ENCODE assay signal across 17 cellular contexts in genomic region chr1:19552291-19553010, GRCh38.
A peak's percentile ranks its signal among the peaks of the same experiment; 100 is the strongest.
DNase-seq lines count a peak whose midpoint lies in the region; ATAC-seq, FAIRE-seq and TF ChIP-seq lines count a peak whose summit lies in the region.
"Had no signal": no experiment of that assay in that cellular context is flagged by ENCODE, and none has a peak within 500 bp of the region (broad histone marks: within the 10 kb centered on the region; RNA-seq: fewer than 3 reads in every experiment).

No MANE protein-coding gene starts in this region.

- H3K4me3 ChIP-seq in IMR-90 (ENCODE audit: insufficient read depth, low read depth, low read length) (no peak overlapping the region), bronchial epithelial cell (ENCODE audit: low read depth, low read length) (no peak overlapping the region)

- CTCF ChIA-PET in GM10248 (lab: Yijun Ruan, JAX), result no interaction called here
- CTCF ChIA-PET in IMR-90 (lab: Yijun Ruan, JAX), result no interaction called here

- peaks cover 9% of the 10 kb centered on the region for H3K9me3 ChIP-seq in IMR-90 (ENCODE audit: control insufficient read depth, insufficient read depth, low read length)

- H3K36me3 ChIP-seq in IMR-90 (ENCODE audit: control insufficient read depth, insufficient read depth, low read length) (no peaks in the 10 kb centered on the region), bronchial epithelial cell (ENCODE audit: control insufficient read depth, insufficient read depth, low read length) (no peaks in the 10 kb centered on the region)

- H3K27ac ChIP-seq in IMR-90 (ENCODE audit: insufficient read depth, low read length), result no peak overlapping the region
- H3K27ac ChIP-seq: HL-60 had no signal

- H2AK9ac ChIP-seq in IMR-90 (replicated peaks; ENCODE audit: low read depth, low read length, poor library complexity), result no peak overlapping the region

- no peak overlapping the region; the same call in 1 of the 2 replicates for H3K14ac ChIP-seq in IMR-90 (replicated peaks; ENCODE audit: low read depth, low read length)

- no peak overlapping the region for H3K18ac ChIP-seq in IMR-90 (ENCODE audit: low read depth, low read length)

- no peak overlapping the region for H3K56ac ChIP-seq in IMR-90 (ENCODE audit: extremely low read depth, insufficient read depth, low read length)

- H2AK5ac ChIP-seq in IMR-90 (ENCODE audit: low read depth, low read length), result no peak overlapping the region

- H3K79me1 ChIP-seq in IMR-90 (ENCODE audit: low read depth in 1 of 2, low read length in 2 of 2), result no peaks in the 10 kb centered on the region

- H3K9me3 Mint-ChIP-seq in naive thymus-derived CD8-positive, alpha-beta T cell, result peaks cover 0 to 30% (median 9%) of the 10 kb centered on the region in 9 donors

- H3K9me1 ChIP-seq in IMR-90 (ENCODE audit: insufficient read depth, low read length), result 0 out of 2 replicates have a peak, but pooled peaks cover under 1% of the 10 kb centered on the region

- H3K27ac Mint-ChIP-seq in naive thymus-derived CD8-positive, alpha-beta T cell, result peak overlapping the region in 1 of 10 donors; percentile 43
- H3K27ac Mint-ChIP-seq: B cell; CD4-positive, alpha-beta T cell had no signal

- H3K27me3 Mint-ChIP-seq in naive thymus-derived CD8-positive, alpha-beta T cell, result peaks cover 2 to 11% (median 4%) of the 10 kb centered on the region in 5 donors

- H3K4ac ChIP-seq in IMR-90 (ENCODE audit: low read depth, low read length), result no peak overlapping the region

- no peak overlapping the region for H2BK120ac ChIP-seq in IMR-90 (ENCODE audit: low read depth, low read length)

- peak; percentile 88 for FAIRE-seq in bronchial epithelial cell (lab: Jason Lieb, UNC)
- FAIRE-seq: A204.1, GM12891, H1 had no signal

- no peak for TF ChIP-seq RAD21 in IMR-90 (IDR thresholded peaks at IDR 0.05; ENCODE audit: low read length)

- no peak overlapping the region for H3K4me2 ChIP-seq in IMR-90 (ENCODE audit: low read depth, low read length)

- peak; percentile 5 for DNase-seq in GM10248 (ENCODE audit: extremely low spot score)
- DNase-seq in IMR-90, result no peak
- no peak for DNase-seq in bronchial epithelial cell (ENCODE audit: low read depth)
- DNase-seq in renal cortical epithelial cell (ENCODE audit: low read depth), result peak; percentile 14
- no peak for DNase-seq in pons (ENCODE audit: low spot score)
- no peak for DNase-seq in naive thymus-derived CD8-positive, alpha-beta T cell
- DNase-seq in NCI-H1105 treated with DMSO at 0.1 percent for 48 hours (lab: John Stamatoyannopoulos, UW), result no peak
- DNase-seq: C1 segment of cervical spinal cord; Calu3; CD4-positive, alpha-beta T cell; DMS 273 treated with DMSO at 0.1 percent for 48 hours; HCEC 1CT had no signal

- H3K4me3 Mint-ChIP-seq in naive thymus-derived CD8-positive, alpha-beta T cell, result no peak overlapping the region
- H3K4me3 Mint-ChIP-seq: B cell; CD4-positive, alpha-beta T cell had no signal

- in situ Hi-C loops in IMR-90 (cut with MboI; ENCODE audit: low sequenced_read_pairs), result no loop called here

- no peak overlapping the region for H3K23ac ChIP-seq in IMR-90 (ENCODE audit: low read depth, low read length)

- H3K9ac ChIP-seq in IMR-90 (ENCODE audit: low read depth, low read length), result no peak overlapping the region

- no peak overlapping the region for H4K91ac ChIP-seq in IMR-90 (ENCODE audit: insufficient read depth, low read depth, low read length)

- H4K20me1 ChIP-seq in IMR-90 (ENCODE audit: insufficient read depth, low read length), result no peaks in the 10 kb centered on the region

- ATAC-seq in IMR-90 (ENCODE audit: low read depth), result no peak
- ATAC-seq in naive thymus-derived CD8-positive, alpha-beta T cell, result no peak

- peaks cover 2 to 16% (median 12%) of the 10 kb centered on the region in 3 donors for H3K36me3 Mint-ChIP-seq in naive thymus-derived CD8-positive, alpha-beta T cell

- H4K8ac ChIP-seq in IMR-90 (ENCODE audit: low read depth in 2 of 2, low read length in 2 of 2), result no peak overlapping the region

- peaks cover 0 to 7% (median 4%) of the 10 kb centered on the region in 4 donors for H3K4me1 Mint-ChIP-seq in naive thymus-derived CD8-positive, alpha-beta T cell
- H3K4me1 Mint-ChIP-seq: B cell had no signal

- H2AFZ ChIP-seq in IMR-90 (replicated peaks; ENCODE audit: low read length, poor library complexity), result peak overlapping the region; percentile 43

- POLR2A ChIA-PET in GM10248 (lab: Yijun Ruan, JAX), result no interaction called here
- POLR2A ChIA-PET in IMR-90 (lab: Charles Lee; ENCODE audit: unreplicated experiment), result no interaction called here
- POLR2A ChIA-PET in naive thymus-derived CD8-positive, alpha-beta T cell (lab: Charles Lee), result no interaction called here

- TF ChIP-seq POLR2A in IMR-90 (IDR thresholded peaks at IDR 0.05; ENCODE audit: low read depth, low read length), result no peak

- H2BK20ac ChIP-seq in IMR-90 (ENCODE audit: low read depth, low read length), result no peak overlapping the region

- no peaks in the 10 kb centered on the region for H3K27me3 ChIP-seq in IMR-90 (ENCODE audit: control insufficient read depth, insufficient read depth, low read length)
- H3K27me3 ChIP-seq in bronchial epithelial cell (ENCODE audit: control insufficient read depth, insufficient read depth, low read length), result no peaks in the 10 kb centered on the region

- 66% methylated on average over 5 of the region's 7 CpGs; no CpG with 5 or more reads in 1 of the 2 experiments for WGBS in IMR-90 (ENCODE audit: extremely low coverage in 2 of 2, insufficient read length in 1 of 2), 2 experiments

- TF ChIP-seq CTCF in GM10248 (IDR thresholded peaks at IDR 0.05; ENCODE audit: control extremely low read depth, extremely low read depth, low read depth, missing control alignments) (no peak), IMR-90 (conservative IDR thresholded peaks at IDR 0.05; ENCODE audit: low read depth, low read length) (no peak), bronchial epithelial cell (IDR thresholded peaks at IDR 0.05; ENCODE audit: insufficient read depth, low read length, severe bottlenecking) (no peak)

- no peak overlapping the region for H2BK5ac ChIP-seq in IMR-90 (ENCODE audit: low read depth, low read length, poor library complexity, severe bottlenecking)

- BruUV-seq in IMR-90 (replicated peaks; lab: Mats Ljungman, UMichigan), result no TSS peak

- H4K5ac ChIP-seq in IMR-90 (ENCODE audit: low read depth, low read length), result no peak overlapping the region

- no peaks in the 10 kb centered on the region for H3K4me1 ChIP-seq in IMR-90 (ENCODE audit: control insufficient read depth, insufficient read depth, low read length)

- dilution Hi-C loops in IMR-90 (cut with HindIII; ENCODE audit: low sequenced_read_pairs, unreplicated experiment), result no loop called here

- H2BK15ac ChIP-seq in IMR-90 (ENCODE audit: low read depth, low read length), result no peak overlapping the region

- intact Hi-C loops in IMR-90 (cut with micrococcal nuclease), result no loop called here

TF ChIP-seq in IMR-90, 13 proteins besides CTCF, POLR2A, EP300 and RAD21:
- TF ChIP-seq MAZ (IDR thresholded peaks at IDR 0.05; ENCODE audit: borderline replicate concordance, low read depth, low read length), result no peak
- TF ChIP-seq MXI1 (IDR thresholded peaks at IDR 0.05; ENCODE audit: borderline replicate concordance, low read depth, low read length), result no peak
- no peak for TF ChIP-seq SMC3 (IDR thresholded peaks at IDR 0.05; ENCODE audit: low read depth, low read length)

Comparison
In these comparisons a context has a peak if more than half of its experiments do, and no peak if none do; other contexts are left out.
1. DNase-seq: peak in GM10248 (single experiment) and renal cortical epithelial cell (single experiment); none in IMR-90 (single experiment), bronchial epithelial cell (single experiment), pons (single experiment), naive thymus-derived CD8-positive, alpha-beta T cell (0 of 10) and NCI-H1105 treated with DMSO at 0.1 percent for 48 hours (single experiment).